ENCODE assay signal across 8 cellular contexts in genomic region chr1:149860684-149861496, GRCh38. TPM values are rescaled to one million over a fixed set of nuclear protein-coding genes. Genes with fewer than 3 reads are reported as not detected.
DNase-seq lines count a peak whose midpoint lies in the region; ATAC-seq, FAIRE-seq and TF ChIP-seq lines count a peak whose summit lies in the region.
"Not testable (repeated sequence)": the region's sequence is repeated elsewhere in the genome, so short reads cannot be mapped to it uniquely, and the experiment has no call there.

No MANE protein-coding gene starts in this region.

- intact Hi-C loops in heart left ventricle (cut with DNase I); gastrocnemius medialis (cut with DNase I; ENCODE audit: low total_unique reads): not testable (repeated sequence)

- not testable (repeated sequence) for TF ChIP-seq CTCF in heart left ventricle (IDR thresholded peaks at IDR 0.05); gastrocnemius medialis (IDR thresholded peaks at IDR 0.05 in 4 of 5, conservative IDR thresholded peaks at IDR 0.05 in 1 of 5)

- H3K4me1 ChIP-seq in heart left ventricle, gastrocnemius medialis: not testable (repeated sequence)

- DNase-seq in GM12892 (ENCODE audit: insufficient read length); heart left ventricle; gastrocnemius medialis: not testable (repeated sequence)

- not testable (repeated sequence) for H3K4me3 ChIP-seq in heart left ventricle, gastrocnemius medialis

- peak; percentile 73 for ATAC-seq in GM19324 (IDR thresholded peaks at IDR 0.05; ENCODE audit: low FRiP score, unreplicated experiment)
- peak; percentile 62 for ATAC-seq in GM21619 (IDR thresholded peaks at IDR 0.05; ENCODE audit: unreplicated experiment)
- ATAC-seq in HG02943 (IDR thresholded peaks at IDR 0.05; ENCODE audit: low read depth, unreplicated experiment): peak; percentile 68
- ATAC-seq in HG03432 (IDR thresholded peaks at IDR 0.05; ENCODE audit: unreplicated experiment): peak; percentile 73
- peak; percentile 85 to 87 for ATAC-seq in activated CD4-positive, CD25-positive, alpha-beta regulatory T cell treated with anti-CD3 and anti-CD28 coated beads, Interleukin-2, amount 50 U/mL, for 24 hours
- ATAC-seq in heart left ventricle: peak; percentile 88 to 91 (median 90)
- ATAC-seq in gastrocnemius medialis: peak; percentile 90 to 92

- not testable (repeated sequence) for TF ChIP-seq POLR2A in GM12892 (IDR thresholded peaks at IDR 0.05; ENCODE audit: low read depth, low read length); heart left ventricle (IDR thresholded peaks at IDR 0.05); gastrocnemius medialis (IDR thresholded peaks at IDR 0.05)

- H3K9me3 ChIP-seq in heart left ventricle, gastrocnemius medialis: not testable (repeated sequence)

- not testable (repeated sequence) for H3K27me3 ChIP-seq in heart left ventricle, gastrocnemius medialis

- peak; percentile 89 for FAIRE-seq in GM12892 (lab: Jason Lieb, UNC)

- H3K36me3 ChIP-seq in heart left ventricle, gastrocnemius medialis: not testable (repeated sequence)

- in situ Hi-C loops in gastrocnemius medialis (cut with MboI; ENCODE audit: low sequenced_read_pairs in 4 of 4): not testable (repeated sequence)

- H3K27ac ChIP-seq in heart left ventricle, gastrocnemius medialis: not testable (repeated sequence)

- WGBS in heart left ventricle, 4 donors: no CpG with 5 or more reads among the region's 55 CpGs

RNA-seq across cellular contexts. Expression of gene BOLA1, which starts 38.5 kb away (rescaled TPM):
- 16.0 TPM for polyA plus RNA-seq in GM12892 (2012; ENCODE audit: missing spikeins)
- total RNA-seq in heart left ventricle (10 to 100 TPM; 12.5 to 39.4 (median 14.0) TPM), gastrocnemius medialis (10 to 100 TPM; 17.0 to 35.4 (median 28.7) TPM)
- polyA plus RNA-seq in heart left ventricle: 10 to 100 TPM; 16.2 to 40.7 TPM

RNA-seq across cellular contexts. Expression of gene SV2A, which starts 56.8 kb away (rescaled TPM):
- 1.7 TPM for polyA plus RNA-seq in GM12892 (2012; ENCODE audit: missing spikeins)
- total RNA-seq in heart left ventricle: 1 to 10 TPM in 1 of 9 donors, under 1 TPM in 8; 0.20 to 1.4 (median 0.43) TPM
- under 1 TPM; 0.30 to 0.32 TPM for polyA plus RNA-seq in heart left ventricle
- under 1 TPM; 0.12 to 0.56 (median 0.30) TPM for total RNA-seq in gastrocnemius medialis
